In genomic region chr11:60263434-60263833, GRCh38 we compare ENCODE assay signal across 19 cellular contexts. TPM values are rescaled to one million over a fixed set of nuclear protein-coding genes. Genes with fewer than 3 reads are reported as not detected.
"Had no signal": no experiment of that assay in that cellular context is flagged by ENCODE, and none has a peak within 500 bp of the region (broad histone marks: within the 10 kb centered on the region; RNA-seq: fewer than 3 reads in every experiment).

No MANE protein-coding gene starts in this region.

- ATAC-seq: activated T-helper 17 cell treated with anti-CD3 and anti-CD28 coated beads, Interleukin-2, amount 50 U/mL, for 72 hours; effector memory CD8-positive, alpha-beta T cell; gastrocnemius medialis; stimulated activated memory B cell treated with anti-CD40 and anti-IgM and Interleukin-4, amounts not matched to agents 10 μg/mL and 1 μg/mL and 100 μg/mL, for 72 hours; WTC11 had no signal

- H3K9me3 Mint-ChIP-seq: activated naive CD4-positive, alpha-beta T cell treated with anti-CD3 and anti-CD28 coated beads, Interleukin-2, amount 10 ng/mL, durations not matched to agents 7 days and 5 days; central memory CD8-positive, alpha-beta T cell; effector memory CD8-positive, alpha-beta T cell had no signal

- H3K9me3 ChIP-seq: gastrocnemius medialis, tibial nerve had no signal

- H3K4me3 Mint-ChIP-seq: activated naive CD4-positive, alpha-beta T cell treated with anti-CD3 and anti-CD28 coated beads, Interleukin-2, amount 10 ng/mL, durations not matched to agents 7 days and 5 days; activated T-helper 17 cell treated with anti-CD3 and anti-CD28 coated beads, Interleukin-2, amount 50 U/mL, for 72 hours; central memory CD8-positive, alpha-beta T cell; effector memory CD8-positive, alpha-beta T cell; naive B cell; stimulated activated memory B cell treated with anti-CD40 and anti-IgM and Interleukin-4, amounts not matched to agents 10 μg/mL and 1 μg/mL and 100 μg/mL, for 72 hours; WTC11 had no signal

- H3K27me3 ChIP-seq: gastrocnemius medialis, hepatocyte had no signal

- H3K36me3 ChIP-seq: gastrocnemius medialis, tibial nerve had no signal

- H3K27ac Mint-ChIP-seq: activated naive CD4-positive, alpha-beta T cell treated with anti-CD3 and anti-CD28 coated beads, Interleukin-2, amount 10 ng/mL, durations not matched to agents 7 days and 5 days; activated T-helper 17 cell treated with anti-CD3 and anti-CD28 coated beads, Interleukin-2, amount 50 U/mL, for 72 hours; effector memory CD8-positive, alpha-beta T cell; naive B cell; stimulated activated memory B cell treated with anti-CD40 and anti-IgM and Interleukin-4, amounts not matched to agents 10 μg/mL and 1 μg/mL and 100 μg/mL, for 72 hours; WTC11 had no signal

- H3K36me3 Mint-ChIP-seq: activated naive CD4-positive, alpha-beta T cell treated with anti-CD3 and anti-CD28 coated beads, Interleukin-2, amount 10 ng/mL, durations not matched to agents 7 days and 5 days; naive B cell had no signal

- DNase-seq: activated CD4-positive, alpha-beta T cell treated with anti-CD3 and anti-CD28 coated beads for 48 hours; activated CD8-positive, alpha-beta memory T cell treated with anti-CD3 and anti-CD28 coated beads for 24 hours; activated naive CD4-positive, alpha-beta T cell treated with anti-CD3 and anti-CD28 coated beads, Interleukin-2, amount 10 ng/mL, durations not matched to agents 7 days and 5 days; activated T-cell treated with anti-CD3 and anti-CD28 coated beads for 4 hours; effector memory CD8-positive, alpha-beta T cell; naive B cell; small intestine; T1000 had no signal

- H3K4me3 ChIP-seq: gastrocnemius medialis, hepatocyte, lung, tibial nerve had no signal

- H3K27me3 Mint-ChIP-seq: activated naive CD4-positive, alpha-beta T cell treated with anti-CD3 and anti-CD28 coated beads, Interleukin-2, amount 10 ng/mL, durations not matched to agents 7 days and 5 days; naive B cell had no signal

- H3K27ac ChIP-seq: epithelial cell of prostate, gastrocnemius medialis, hepatocyte, parathyroid adenoma, tibial nerve had no signal

- H3K4me1 Mint-ChIP-seq: activated naive CD4-positive, alpha-beta T cell treated with anti-CD3 and anti-CD28 coated beads, Interleukin-2, amount 10 ng/mL, durations not matched to agents 7 days and 5 days; activated T-helper 17 cell treated with anti-CD3 and anti-CD28 coated beads, Interleukin-2, amount 50 U/mL, for 72 hours; central memory CD8-positive, alpha-beta T cell; naive B cell; stimulated activated memory B cell treated with anti-CD40 and anti-IgM and Interleukin-4, amounts not matched to agents 10 μg/mL and 1 μg/mL and 100 μg/mL, for 72 hours had no signal

- H3K4me1 ChIP-seq: gastrocnemius medialis, parathyroid adenoma, tibial nerve had no signal

- FAIRE-seq: small intestine had no signal

RNA-seq across cellular contexts. Expression of gene MS4A4A, which starts 17.0 kb away (rescaled TPM):
- total RNA-seq: activated T-helper 17 cell treated with anti-CD3 and anti-CD28 coated beads, Interleukin-2, amount 50 U/mL, for 72 hours; kidney epithelial cell; WTC11 had no signal

RNA-seq across cellular contexts. Expression of gene MS4A4E, which starts 20.5 kb away (rescaled TPM):
- total RNA-seq: activated T-helper 17 cell treated with anti-CD3 and anti-CD28 coated beads, Interleukin-2, amount 50 U/mL, for 72 hours; hepatocyte; kidney epithelial cell; WTC11 had no signal
